2 cellular contexts compared by ENCODE assay signal in the genomic region with DNA sequence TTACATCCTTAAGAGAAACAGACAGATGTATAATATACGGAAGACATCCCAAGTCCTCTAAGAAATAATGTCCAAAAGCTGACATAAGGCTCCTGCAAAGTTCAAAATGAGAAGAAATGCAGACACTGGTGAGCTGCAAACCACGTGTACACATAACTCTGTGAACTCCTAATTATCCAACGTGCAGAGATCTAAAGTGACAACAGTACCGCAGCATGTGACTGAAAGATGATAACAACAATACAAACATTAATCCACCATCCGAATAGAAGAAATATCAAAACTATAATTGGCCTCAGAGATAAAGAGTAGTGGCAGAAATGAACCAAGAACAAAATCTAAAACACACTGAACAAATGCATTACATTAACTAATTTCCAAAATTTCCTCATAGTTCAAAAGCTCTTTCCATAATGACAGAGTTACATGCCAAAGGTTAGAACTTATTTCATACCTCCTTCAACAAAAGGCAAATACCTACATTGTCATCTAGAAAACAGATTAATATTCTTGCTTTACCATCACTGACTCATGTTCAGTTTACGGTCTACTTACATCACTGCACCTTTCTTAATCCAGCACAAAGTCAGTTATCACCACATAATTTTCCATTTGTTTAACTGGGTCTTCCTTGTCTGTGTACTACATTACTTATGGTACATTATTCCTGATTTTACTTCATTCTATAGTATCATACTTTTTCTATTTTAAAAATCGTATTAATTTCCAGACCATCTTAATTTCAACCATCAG.
TF ChIP-seq lines count a peak whose summit lies in the region.

No MANE protein-coding gene starts in this region.

TF ChIP-seq in IMR-90, 13 proteins besides CTCF, POLR2A, EP300 and RAD21:
- no peak for TF ChIP-seq RCOR1 (IDR thresholded peaks at IDR 0.05; ENCODE audit: insufficient replicate concordance, low read length)
- no peak for TF ChIP-seq SMC3 (IDR thresholded peaks at IDR 0.05; ENCODE audit: low read depth, low read length)
- no peak for TF ChIP-seq CEBPB (IDR thresholded peaks at IDR 0.05; ENCODE audit: low read depth, low read length)
- no peak for TF ChIP-seq FOS (IDR thresholded peaks at IDR 0.05; ENCODE audit: low read depth, low read length)
- TF ChIP-seq NFE2L2 (IDR thresholded peaks at IDR 0.05; ENCODE audit: low read depth, low read length): no peak
- no peak for TF ChIP-seq MAFK (IDR thresholded peaks at IDR 0.05; ENCODE audit: low read depth, low read length)
- TF ChIP-seq MXI1 (IDR thresholded peaks at IDR 0.05; ENCODE audit: borderline replicate concordance, low read depth, low read length): no peak
- TF ChIP-seq, protein P1, sequence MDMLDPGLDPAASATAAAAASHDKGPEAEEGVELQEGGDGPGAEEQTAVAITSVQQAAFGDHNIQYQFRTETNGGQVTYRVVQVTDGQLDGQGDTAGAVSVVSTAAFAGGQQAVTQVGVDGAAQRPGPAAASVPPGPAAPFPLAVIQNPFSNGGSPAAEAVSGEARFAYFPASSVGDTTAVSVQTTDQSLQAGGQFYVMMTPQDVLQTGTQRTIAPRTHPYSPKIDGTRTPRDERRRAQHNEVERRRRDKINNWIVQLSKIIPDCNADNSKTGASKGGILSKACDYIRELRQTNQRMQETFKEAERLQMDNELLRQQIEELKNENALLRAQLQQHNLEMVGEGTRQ (IDR thresholded peaks at IDR 0.05; ENCODE audit: low read depth, low read length): no peak

TF ChIP-seq in neural cell, 6 proteins besides CTCF, POLR2A, EP300 and RAD21:
- no peak for TF ChIP-seq EZH2 (IDR thresholded peaks at IDR 0.05; ENCODE audit: borderline replicate concordance, insufficient read depth, low read length, poor library complexity, severe bottlenecking)
- no peak for TF ChIP-seq POLR2AphosphoS5 (IDR thresholded peaks at IDR 0.05)
- TF ChIP-seq, protein P2, sequence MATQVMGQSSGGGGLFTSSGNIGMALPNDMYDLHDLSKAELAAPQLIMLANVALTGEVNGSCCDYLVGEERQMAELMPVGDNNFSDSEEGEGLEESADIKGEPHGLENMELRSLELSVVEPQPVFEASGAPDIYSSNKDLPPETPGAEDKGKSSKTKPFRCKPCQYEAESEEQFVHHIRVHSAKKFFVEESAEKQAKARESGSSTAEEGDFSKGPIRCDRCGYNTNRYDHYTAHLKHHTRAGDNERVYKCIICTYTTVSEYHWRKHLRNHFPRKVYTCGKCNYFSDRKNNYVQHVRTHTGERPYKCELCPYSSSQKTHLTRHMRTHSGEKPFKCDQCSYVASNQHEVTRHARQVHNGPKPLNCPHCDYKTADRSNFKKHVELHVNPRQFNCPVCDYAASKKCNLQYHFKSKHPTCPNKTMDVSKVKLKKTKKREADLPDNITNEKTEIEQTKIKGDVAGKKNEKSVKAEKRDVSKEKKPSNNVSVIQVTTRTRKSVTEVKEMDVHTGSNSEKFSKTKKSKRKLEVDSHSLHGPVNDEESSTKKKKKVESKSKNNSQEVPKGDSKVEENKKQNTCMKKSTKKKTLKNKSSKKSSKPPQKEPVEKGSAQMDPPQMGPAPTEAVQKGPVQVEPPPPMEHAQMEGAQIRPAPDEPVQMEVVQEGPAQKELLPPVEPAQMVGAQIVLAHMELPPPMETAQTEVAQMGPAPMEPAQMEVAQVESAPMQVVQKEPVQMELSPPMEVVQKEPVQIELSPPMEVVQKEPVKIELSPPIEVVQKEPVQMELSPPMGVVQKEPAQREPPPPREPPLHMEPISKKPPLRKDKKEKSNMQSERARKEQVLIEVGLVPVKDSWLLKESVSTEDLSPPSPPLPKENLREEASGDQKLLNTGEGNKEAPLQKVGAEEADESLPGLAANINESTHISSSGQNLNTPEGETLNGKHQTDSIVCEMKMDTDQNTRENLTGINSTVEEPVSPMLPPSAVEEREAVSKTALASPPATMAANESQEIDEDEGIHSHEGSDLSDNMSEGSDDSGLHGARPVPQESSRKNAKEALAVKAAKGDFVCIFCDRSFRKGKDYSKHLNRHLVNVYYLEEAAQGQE (IDR thresholded peaks at IDR 0.05; ENCODE audit: borderline replicate concordance): no peak
- no peak for TF ChIP-seq SMC3 (conservative IDR thresholded peaks at IDR 0.05; ENCODE audit: poor library complexity)
- TF ChIP-seq MXI1 (conservative IDR thresholded peaks at IDR 0.05; ENCODE audit: poor library complexity, severe bottlenecking): no peak
- TF ChIP-seq TAF1 (IDR thresholded peaks at IDR 0.05; ENCODE audit: low read depth): no peak
